In genomic region chr12:112409064-112409905, GRCh38 we compare ENCODE assay signal across 2 cellular contexts.
TF ChIP-seq lines count a peak whose summit lies in the region.

RPL6 (minus strand) TSS chr12:112409605; CDS start chr12:112408656, 949 bp downstream.

TF ChIP-seq in HCT116, 20 proteins besides CTCF, POLR2A, EP300 and RAD21 (continued from another document):
- TF ChIP-seq REST (IDR thresholded peaks at IDR 0.05; ENCODE audit: low read depth), result no peak
- TF ChIP-seq, protein P1, sequence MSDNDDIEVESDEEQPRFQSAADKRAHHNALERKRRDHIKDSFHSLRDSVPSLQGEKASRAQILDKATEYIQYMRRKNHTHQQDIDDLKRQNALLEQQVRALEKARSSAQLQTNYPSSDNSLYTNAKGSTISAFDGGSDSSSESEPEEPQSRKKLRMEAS (IDR thresholded peaks at IDR 0.05), result peak; percentile 94
- no peak; the same call in 1 of the 2 replicates for TF ChIP-seq SRF (IDR thresholded peaks at IDR 0.05; ENCODE audit: low read depth)
- TF ChIP-seq YY1 (IDR thresholded peaks at IDR 0.05; ENCODE audit: extremely low read depth, insufficient replicate concordance, low read depth, low read length), result peak; percentile 27
- no peak for TF ChIP-seq EZH2phosphoT487 (IDR thresholded peaks at IDR 0.05; ENCODE audit: borderline replicate concordance)
- no peak for TF ChIP-seq FOSL1 (IDR thresholded peaks at IDR 0.05; ENCODE audit: low read depth)
- TF ChIP-seq ELF1 (IDR thresholded peaks at IDR 0.05; ENCODE audit: borderline replicate concordance, low read depth), result peak; percentile 86
- TF ChIP-seq ZNF274 (IDR thresholded peaks at IDR 0.05; ENCODE audit: low read depth, low read length), result no peak
- TF ChIP-seq ZBTB33 (IDR thresholded peaks at IDR 0.05; ENCODE audit: extremely low read depth, insufficient replicate concordance, low read length), result no peak
- TF ChIP-seq SP1 (IDR thresholded peaks at IDR 0.05; ENCODE audit: low read depth), result no peak
- TF ChIP-seq, protein P2, sequence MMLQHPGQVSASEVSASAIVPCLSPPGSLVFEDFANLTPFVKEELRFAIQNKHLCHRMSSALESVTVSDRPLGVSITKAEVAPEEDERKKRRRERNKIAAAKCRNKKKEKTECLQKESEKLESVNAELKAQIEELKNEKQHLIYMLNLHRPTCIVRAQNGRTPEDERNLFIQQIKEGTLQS (IDR thresholded peaks at IDR 0.05), result no peak
- TF ChIP-seq TCF7L2 (IDR thresholded peaks at IDR 0.05; ENCODE audit: borderline replicate concordance, extremely low read depth, insufficient read depth, insufficient read length), result no peak
- TF ChIP-seq EGR1 (IDR thresholded peaks at IDR 0.05; ENCODE audit: low read depth), result no peak

TF ChIP-seq in SK-N-SH, 30 proteins besides CTCF, POLR2A, EP300 and RAD21 (continued from another document):
- TF ChIP-seq REST (IDR thresholded peaks at IDR 0.05; ENCODE audit: low read depth, low read length) (peak; percentile 83), RFX5 (IDR thresholded peaks at IDR 0.05; ENCODE audit: low read length) (0 out of 2 replicates have a peak, but pooled peaks have one; percentile 8)
